Comparison of ENCODE assay signal across 8 cellular contexts in the genomic region with DNA sequence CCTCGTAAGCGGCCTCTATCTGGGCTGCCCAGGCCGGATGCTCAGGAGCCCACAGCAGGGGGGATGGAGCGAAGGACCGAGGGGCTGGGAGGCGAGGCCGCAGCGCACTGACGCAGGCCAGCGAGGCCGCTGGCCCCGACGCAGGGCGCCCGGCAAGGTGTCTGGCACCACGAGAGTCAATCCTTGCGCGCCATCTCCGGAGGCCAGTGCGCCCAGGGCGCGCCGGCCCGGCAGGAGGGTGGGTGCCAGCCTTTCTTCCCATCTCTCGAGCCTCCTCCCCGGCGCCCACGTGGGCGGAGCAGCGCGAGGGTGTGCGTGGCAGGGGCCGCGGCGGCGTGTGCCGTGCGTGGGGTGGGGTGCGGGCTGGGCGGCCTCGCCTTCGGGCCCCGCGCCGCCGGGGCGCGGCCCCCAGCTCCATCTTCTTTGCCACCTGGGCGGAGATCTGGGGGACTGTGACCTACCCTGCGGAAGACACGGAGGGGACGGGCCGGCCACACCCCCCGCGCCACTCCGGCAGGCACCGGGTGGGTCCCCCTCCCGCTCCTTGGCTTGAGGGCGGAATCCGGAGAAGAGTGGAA. TPM values are rescaled to one million over a fixed set of nuclear protein-coding genes. Genes with fewer than 3 reads are reported as not detected.
A peak's percentile ranks its signal among the peaks of the same experiment; 100 is the strongest.
DNase-seq lines count a peak whose midpoint lies in the region; ATAC-seq and TF ChIP-seq lines count a peak whose summit lies in the region.

No MANE protein-coding gene starts in this region.

- H3K27me3 ChIP-seq in cardiac muscle cell: peaks cover 29% of the 10 kb centered on the region
- H3K27me3 ChIP-seq in lower lobe of right lung (ENCODE audit: low read depth): peaks cover 55% of the 10 kb centered on the region

- H3K4me3 Mint-ChIP-seq in activated T-cell treated with anti-CD3 and anti-CD28 coated beads, Interleukin-2, amount 50 U/mL, for 4 hours: peak overlapping the region; percentile 81
- peak overlapping the region; percentile 83 for H3K4me3 Mint-ChIP-seq in type B pancreatic cell

- peaks cover 31% of the 10 kb centered on the region for H3K27me3 Mint-ChIP-seq in activated T-cell treated with anti-CD3 and anti-CD28 coated beads, Interleukin-2, amount 50 U/mL, for 4 hours (ENCODE audit: low read depth)
- H3K27me3 Mint-ChIP-seq in type B pancreatic cell: peaks cover 75% of the 10 kb centered on the region

- no peak for ATAC-seq in left ventricle myocardium superior
- peak in 1 of 2 donors; percentile 18 for ATAC-seq in activated T-cell treated with anti-CD3 and anti-CD28 coated beads, Interleukin-2, amount 50 U/mL, for 4 hours
- ATAC-seq in lower lobe of right lung: peak in 1 of 2 donors; percentile 6
- no peak for ATAC-seq in GM21390 (IDR thresholded peaks at IDR 0.05; ENCODE audit: unreplicated experiment)

- H3K4me3 ChIP-seq in cardiac muscle cell (peak overlapping the region; percentile 95), lower lobe of right lung (peak overlapping the region; percentile 64)

- H3K27ac ChIP-seq in cardiac muscle cell (no peak overlapping the region), lower lobe of right lung (no peak overlapping the region), RWPE1 (no peak overlapping the region)

- DNase-seq in cardiac muscle cell (ENCODE audit: low read depth in 1 of 2, low spot score in 1 of 2) (peak in 1 of 2 donors; percentile 12), left ventricle myocardium superior (no peak), lower lobe of right lung (no peak), type B pancreatic cell (ENCODE audit: extremely low spot score, unreplicated experiment) (no peak), RWPE1 (ENCODE audit: low spot score) (no peak), NCI-H2171 treated with DMSO at 0.1 percent for 48 hours (lab: John Stamatoyannopoulos, UW) (no peak)
- DNase-seq in activated T-cell treated with anti-CD3 and anti-CD28 coated beads, Interleukin-2, amount 50 U/mL, for 4 hours: no peak

- TF ChIP-seq CTCF in cardiac muscle cell (IDR thresholded peaks at IDR 0.05; ENCODE audit: low read depth, low read length) (no peak), lower lobe of right lung (IDR thresholded peaks at IDR 0.05) (no peak), type B pancreatic cell (conservative IDR thresholded peaks at IDR 0.05) (no peak), RWPE1 (conservative IDR thresholded peaks at IDR 0.05; ENCODE audit: low read depth) (no peak)

- H3K36me3 ChIP-seq in cardiac muscle cell (no peaks in the 10 kb centered on the region), lower lobe of right lung (no peaks in the 10 kb centered on the region)

- POLR2A ChIA-PET in RWPE1 (lab: Yijun Ruan, JAX; ENCODE audit: low non-redundant PET): no interaction called here

- H3K4me1 Mint-ChIP-seq in activated T-cell treated with anti-CD3 and anti-CD28 coated beads, Interleukin-2, amount 50 U/mL, for 4 hours (ENCODE audit: low read depth): peaks cover 33% of the 10 kb centered on the region
- no peaks in the 10 kb centered on the region for H3K4me1 Mint-ChIP-seq in type B pancreatic cell (ENCODE audit: unreplicated experiment)

- intact Hi-C loops in left ventricle myocardium superior (cut with micrococcal nuclease) (no loop called here), lower lobe of right lung (cut with DNase I) (no loop called here)

- H3K36me3 Mint-ChIP-seq in activated T-cell treated with anti-CD3 and anti-CD28 coated beads, Interleukin-2, amount 50 U/mL, for 4 hours (ENCODE audit: insufficient read depth): peaks cover 2% of the 10 kb centered on the region
- peaks cover 4% of the 10 kb centered on the region for H3K36me3 Mint-ChIP-seq in type B pancreatic cell

- H3K4me1 ChIP-seq in cardiac muscle cell (ENCODE audit: low read depth) (peaks cover 3% of the 10 kb centered on the region), lower lobe of right lung (peaks cover 13% of the 10 kb centered on the region)

- peaks cover 8% of the 10 kb centered on the region for H3K9me3 Mint-ChIP-seq in activated T-cell treated with anti-CD3 and anti-CD28 coated beads, Interleukin-2, amount 50 U/mL, for 4 hours
- H3K9me3 Mint-ChIP-seq in type B pancreatic cell: peaks cover 9% of the 10 kb centered on the region

- CTCF ChIA-PET in RWPE1 (lab: Yijun Ruan, JAX): no interaction called here

- H3K9me3 ChIP-seq in cardiac muscle cell (ENCODE audit: low read depth): no peaks in the 10 kb centered on the region
- no peaks in the 10 kb centered on the region for H3K9me3 ChIP-seq in lower lobe of right lung

- no peak overlapping the region for H3K27ac Mint-ChIP-seq in type B pancreatic cell

RNA-seq across cellular contexts. Expression of a gene that starts 0.9 kb away (rescaled TPM):
- total RNA-seq in cardiac muscle cell: 0.14 and 1.2 TPM in 2 replicates
- 0.42 and 0.68 TPM in 2 replicates for polyA plus RNA-seq in cardiac muscle cell
- not detected for total RNA-seq in left ventricle myocardium superior
- total RNA-seq in activated T-cell treated with anti-CD3 and anti-CD28 coated beads, Interleukin-2, amount 50 U/mL, for 4 hours: 1 to 10 TPM; 1.1 to 3.7 (median 3.3) TPM
- 0.65 TPM for total RNA-seq in lower lobe of right lung
- 0.89 and 2.0 TPM in 2 replicates for total RNA-seq in type B pancreatic cell (ENCODE audit: low replicate concordance)
